Comparison of ENCODE assay signal across 8 cellular contexts in genomic region chr20:3887870-3888614, GRCh38. TPM values are rescaled to one million over a fixed set of nuclear protein-coding genes. Genes with fewer than 3 reads are reported as not detected.
DNase-seq lines count a peak whose midpoint lies in the region; ATAC-seq and TF ChIP-seq lines count a peak whose summit lies in the region.

No MANE protein-coding gene starts in this region.

- POLR2A ChIA-PET in AG04450 (lab: Yijun Ruan, JAX), result no interaction called here
- POLR2A ChIA-PET in HEK293 (lab: Yijun Ruan, JAX), result interaction anchor here (0.6 to 1.3 kb wide), 4 partner anchors 33 to 189 kb away, joined by 3 to 5 read pairs (median 4); partner anchors contain the start of gene ADISSP

- H3K36me3 Mint-ChIP-seq in activated T-helper 17 cell treated with anti-CD3 and anti-CD28 coated beads, Interleukin-2, amount 50 U/mL, for 72 hours (ENCODE audit: low read depth), result peaks cover 44% of the 10 kb centered on the region

- peaks cover 12% of the 10 kb centered on the region for H3K4me1 Mint-ChIP-seq in activated T-helper 17 cell treated with anti-CD3 and anti-CD28 coated beads, Interleukin-2, amount 50 U/mL, for 72 hours

- TF ChIP-seq POLR2A in erythroblast (IDR thresholded peaks at IDR 0.05; ENCODE audit: low read length), result no peak

- H3K9me3 ChIP-seq in AG04450 (ENCODE audit: control insufficient read depth, insufficient read depth, low read length) (no peaks in the 10 kb centered on the region; the same call in 1 of the 2 replicates), HEK293 (ENCODE audit: control insufficient read depth, insufficient read depth, low read depth, low read length) (no peaks in the 10 kb centered on the region)

- H3K4me3 Mint-ChIP-seq in activated T-helper 17 cell treated with anti-CD3 and anti-CD28 coated beads, Interleukin-2, amount 50 U/mL, for 72 hours, result peak overlapping the region; percentile 96

- peaks cover 15 to 31% of the 10 kb centered on the region in 2 experiments; a peak in 2 of 3 replicates for H3K36me3 ChIP-seq in HEK293 (ENCODE audit: control insufficient read depth in 2 of 2, insufficient read depth in 1 of 2, low read length in 2 of 2)

- H3K4me3 ChIP-seq in AG04450 (ENCODE audit: low read depth, low read length) (peak overlapping the region; percentile 92), HEK293 (ENCODE audit: low read depth, low read length) (peak overlapping the region; percentile 74), skeletal muscle cell (ENCODE audit: low read depth, low read length) (peak overlapping the region; percentile 92)

- no peaks in the 10 kb centered on the region for H3K27me3 Mint-ChIP-seq in activated T-helper 17 cell treated with anti-CD3 and anti-CD28 coated beads, Interleukin-2, amount 50 U/mL, for 72 hours

- CTCF ChIA-PET in AG04450 (lab: Charles Lee) (interaction anchor here (0.6 to 1.0 kb wide), 2 partner anchors 204 to 210 kb away, joined by 3 to 4 read pairs; no protein-coding TSS in a partner anchor), HEK293 (lab: Yijun Ruan, JAX) (interaction anchor here (0.6 to 2.3 kb wide), 7 partner anchors 25 to 834 kb away, joined by 3 to 17 read pairs (median 5); no protein-coding TSS in a partner anchor)

- H3K4me1 ChIP-seq in HEK293 (ENCODE audit: control insufficient read depth, insufficient read depth, low read length), result peaks cover 24% of the 10 kb centered on the region

- H3K27ac ChIP-seq in AG04450 (ENCODE audit: low read depth, low read length) (peak overlapping the region; percentile 86), HEK293 (ENCODE audit: extremely low read depth, low read depth, low read length) (peak overlapping the region; percentile 97; the same call in 1 of the 2 replicates)

- H3K27me3 ChIP-seq in AG04450 (ENCODE audit: control insufficient read depth, insufficient read depth, low read length), result no peaks in the 10 kb centered on the region

- no peak for DNase-seq in AG04450 (ENCODE audit: low read depth, low spot score)
- DNase-seq in left ventricle myocardium superior, result peak; percentile 39
- DNase-seq in skeletal muscle cell (ENCODE audit: low read depth), result no peak
- no peak for DNase-seq in erythroblast (lab: John Stamatoyannopoulos, UW)

- intact Hi-C loops in left ventricle myocardium superior (cut with micrococcal nuclease), result no loop called here

- no peak for ATAC-seq in activated T-helper 17 cell treated with anti-CD3 and anti-CD28 coated beads, Interleukin-2, amount 50 U/mL, for 72 hours (replicated peaks)
- ATAC-seq in left ventricle myocardium superior (peak; percentile 18), HG02623 (IDR thresholded peaks at IDR 0.05; ENCODE audit: unreplicated experiment) (no peak), GM19351 (IDR thresholded peaks at IDR 0.05; ENCODE audit: unreplicated experiment) (no peak)

- no peaks in the 10 kb centered on the region for H3K9me3 Mint-ChIP-seq in activated T-helper 17 cell treated with anti-CD3 and anti-CD28 coated beads, Interleukin-2, amount 50 U/mL, for 72 hours

- peak overlapping the region; percentile 93 for H3K27ac Mint-ChIP-seq in activated T-helper 17 cell treated with anti-CD3 and anti-CD28 coated beads, Interleukin-2, amount 50 U/mL, for 72 hours

- TF ChIP-seq CTCF in AG04450 (IDR thresholded peaks at IDR 0.05; ENCODE audit: low read depth, low read length), result no peak
- no peak for TF ChIP-seq CTCF in HEK293 (tag by site-specific recombination; IDR thresholded peaks at IDR 0.05)

TF ChIP-seq in HEK293, 187 proteins besides CTCF, POLR2A, EP300 and RAD21:
- TF ChIP-seq PRDM6 (tag by site-specific recombination; IDR thresholded peaks at IDR 0.05) (no peak), ZNF580 (tag by site-specific recombination; IDR thresholded peaks at IDR 0.05) (no peak), ZNF350 (tag by site-specific recombination; IDR thresholded peaks at IDR 0.05) (no peak), ZSCAN5A (tag by site-specific recombination; IDR thresholded peaks at IDR 0.05) (no peak), ZBTB21 (tag by site-specific recombination; IDR thresholded peaks at IDR 0.05) (0 out of 2 replicates have a peak, but pooled peaks have one; percentile 10), ZFHX2 (tag by site-specific recombination; conservative IDR thresholded peaks at IDR 0.05) (0 out of 2 replicates have a peak, but pooled peaks have one; percentile 11), ZNF223 (tag by site-specific recombination; IDR thresholded peaks at IDR 0.05) (no peak), ZNF660 (tag by site-specific recombination; IDR thresholded peaks at IDR 0.05) (no peak), ZNF239 (tag by site-specific recombination; IDR thresholded peaks at IDR 0.05) (no peak), KLF9 (tag by site-specific recombination; IDR thresholded peaks at IDR 0.05; ENCODE audit: low read depth) (no peak), ZNF335 (tag by site-specific recombination; conservative IDR thresholded peaks at IDR 0.05) (no peak), ZNF214 (tag by site-specific recombination; IDR thresholded peaks at IDR 0.05; ENCODE audit: borderline replicate concordance) (no peak), SETDB1 (IDR thresholded peaks at IDR 0.05; ENCODE audit: insufficient read length, low read length) (no peak), ZNF48 (tag by site-specific recombination; IDR thresholded peaks at IDR 0.05) (no peak), ZNF600 (tag by site-specific recombination; IDR thresholded peaks at IDR 0.05) (no peak), ZNF138 (tag by site-specific recombination; IDR thresholded peaks at IDR 0.05; ENCODE audit: borderline replicate concordance) (no peak), ZNF18 (tag by site-specific recombination; IDR thresholded peaks at IDR 0.05) (no peak)

RNA-seq across cellular contexts. Expression of gene PANK2, which starts 1.1 kb away (rescaled TPM):
- 24.9 and 32.2 TPM in 2 replicates for polyA plus RNA-seq in AG04450 (2011; rRNA removed)
- 27.8 and 35.2 TPM in 2 replicates for polyA minus RNA-seq in AG04450 (2011; rRNA and poly(A)+ RNA removed)
- 10 to 100 TPM; 61.1 to 64.3 TPM for total RNA-seq in activated T-helper 17 cell treated with anti-CD3 and anti-CD28 coated beads, Interleukin-2, amount 50 U/mL, for 72 hours
- 17.4 TPM for total RNA-seq in left ventricle myocardium superior

RNA-seq across cellular contexts. Expression of gene MAVS, which starts 41.4 kb away (rescaled TPM):
- 16.4 and 18.2 TPM in 2 replicates for polyA plus RNA-seq in AG04450 (2011; rRNA removed)
- 40.2 and 42.4 TPM in 2 replicates for polyA minus RNA-seq in AG04450 (2011; rRNA and poly(A)+ RNA removed)
- 10 to 100 TPM; 27.9 to 34.4 TPM for total RNA-seq in activated T-helper 17 cell treated with anti-CD3 and anti-CD28 coated beads, Interleukin-2, amount 50 U/mL, for 72 hours
- 34.8 TPM for total RNA-seq in left ventricle myocardium superior
